In the genomic region with DNA sequence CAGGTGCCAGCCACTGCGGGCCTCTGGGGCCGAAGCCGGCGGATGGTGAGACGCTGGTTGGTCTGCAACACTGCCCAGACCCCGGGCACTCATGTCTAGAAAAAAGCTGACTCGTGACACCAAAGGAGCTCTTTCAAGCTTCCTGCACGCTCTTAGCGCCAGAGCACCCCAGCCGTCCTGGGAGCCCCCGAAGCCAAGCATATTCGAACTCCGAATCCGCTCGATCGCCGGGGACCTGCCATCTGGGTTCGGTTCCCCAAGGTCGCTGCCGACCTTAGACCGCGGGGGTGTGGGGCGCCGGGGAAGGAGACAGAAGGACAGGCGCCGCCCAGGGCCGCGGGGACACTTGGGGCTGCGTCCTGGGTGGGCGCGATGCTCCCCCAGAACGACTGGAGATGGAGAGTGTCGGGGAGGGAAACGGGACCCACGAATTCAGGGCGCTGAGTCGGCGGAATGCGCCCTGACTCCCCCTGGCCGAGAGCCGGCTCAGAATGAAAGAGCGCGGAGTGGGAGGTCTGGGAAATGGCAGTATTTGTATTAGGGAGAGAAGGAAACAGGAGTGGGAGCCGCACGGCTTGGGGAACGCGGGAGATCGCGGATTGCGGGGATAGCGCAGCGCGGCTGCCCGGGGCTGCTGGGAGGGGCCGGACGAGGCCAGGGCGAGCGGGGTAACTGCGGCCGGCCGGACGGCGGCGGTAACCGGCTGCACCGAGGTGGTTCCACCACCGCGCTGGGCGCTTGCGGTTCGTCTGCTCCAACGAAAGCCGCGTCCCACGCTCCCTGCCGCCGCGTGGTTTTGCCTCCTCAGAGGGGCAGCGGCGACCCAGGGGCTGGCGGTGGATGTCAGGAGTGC, we compare ENCODE assay signal across 8 cellular contexts. TPM values are rescaled to one million over a fixed set of nuclear protein-coding genes. Genes with fewer than 3 reads are reported as not detected.
DNase-seq lines count a peak whose midpoint lies in the region; ATAC-seq, FAIRE-seq and TF ChIP-seq lines count a peak whose summit lies in the region.

No MANE protein-coding gene starts in this region.

- TF ChIP-seq POLR2A in GM12891 (IDR thresholded peaks at IDR 0.05; ENCODE audit: low read depth, low read length) = no peak

- ATAC-seq in HG02759 (IDR thresholded peaks at IDR 0.05; ENCODE audit: unreplicated experiment) (peak; percentile 74), omental fat pad (ENCODE audit: low FRiP score) (peak; percentile 33)
- peak; percentile 47 for ATAC-seq in activated T-helper 17 cell treated with anti-CD3 and anti-CD28 coated beads, Interleukin-2, amount 50 U/mL, for 72 hours (replicated peaks)

- peaks cover 7% of the 10 kb centered on the region for H3K4me1 Mint-ChIP-seq in activated T-helper 17 cell treated with anti-CD3 and anti-CD28 coated beads, Interleukin-2, amount 50 U/mL, for 72 hours

- DNase-seq in GM12891 (ENCODE audit: insufficient read length, low spot score) = peak; percentile 52
- DNase-seq in germinal center (ENCODE audit: low spot score) = peak; percentile 37
- DNase-seq in omental fat pad (ENCODE audit: low spot score) = no peak
- DNase-seq in NCI-H82 (lab: John Stamatoyannopoulos, UW) = no peak
- DNase-seq in NCI-H748 treated with DMSO at 0.1 percent for 48 hours (lab: John Stamatoyannopoulos, UW) = no peak
- DNase-seq in NCI-H187 (lab: John Stamatoyannopoulos, UW) = no peak

- H3K4me3 Mint-ChIP-seq in activated T-helper 17 cell treated with anti-CD3 and anti-CD28 coated beads, Interleukin-2, amount 50 U/mL, for 72 hours = peak overlapping the region; percentile 75

- TF ChIP-seq CTCF in omental fat pad (IDR thresholded peaks at IDR 0.05) = no peak

- no peaks in the 10 kb centered on the region for H3K9me3 Mint-ChIP-seq in activated T-helper 17 cell treated with anti-CD3 and anti-CD28 coated beads, Interleukin-2, amount 50 U/mL, for 72 hours

- no peaks in the 10 kb centered on the region for H3K36me3 Mint-ChIP-seq in activated T-helper 17 cell treated with anti-CD3 and anti-CD28 coated beads, Interleukin-2, amount 50 U/mL, for 72 hours (ENCODE audit: low read depth)

- no peak overlapping the region for H3K27ac Mint-ChIP-seq in activated T-helper 17 cell treated with anti-CD3 and anti-CD28 coated beads, Interleukin-2, amount 50 U/mL, for 72 hours

- no peak for FAIRE-seq in GM12891 (lab: Jason Lieb, UNC)

- H3K27me3 Mint-ChIP-seq in activated T-helper 17 cell treated with anti-CD3 and anti-CD28 coated beads, Interleukin-2, amount 50 U/mL, for 72 hours = peaks cover 32% of the 10 kb centered on the region

TF ChIP-seq in GM12891, 5 proteins besides CTCF, POLR2A, EP300 and RAD21:
- TF ChIP-seq PAX5 (IDR thresholded peaks at IDR 0.05; ENCODE audit: insufficient read depth, low read length, severe bottlenecking) (no peak), SPI1 (IDR thresholded peaks at IDR 0.05; ENCODE audit: low read depth, low read length) (no peak), TAF1 (IDR thresholded peaks at IDR 0.05; ENCODE audit: low read depth, low read length) (no peak), POLR2AphosphoS5 (IDR thresholded peaks at IDR 0.05; ENCODE audit: low read depth, low read length) (no peak)

RNA-seq across cellular contexts. Expression of gene MARCHF6, which starts 20.1 kb away (rescaled TPM):
- polyA plus RNA-seq in GM12891 (2012; ENCODE audit: low read depth, missing spikeins) = 56.6 TPM
- 100 to 1,000 TPM in 1 of 2 donors, 10 to 100 TPM in 1; 87.7 to 157 TPM for total RNA-seq in activated T-helper 17 cell treated with anti-CD3 and anti-CD28 coated beads, Interleukin-2, amount 50 U/mL, for 72 hours
- total RNA-seq in omental fat pad = 100 to 1,000 TPM in 3 of 4 donors, 10 to 100 TPM in 1; 99.0 to 153 (median 120) TPM

RNA-seq across cellular contexts. Expression of gene CMBL, which starts 25.7 kb away (rescaled TPM):
- polyA plus RNA-seq in GM12891 (2012; ENCODE audit: low read depth, missing spikeins) = 14.8 TPM
- under 1 TPM; 0.80 to 0.82 TPM for total RNA-seq in activated T-helper 17 cell treated with anti-CD3 and anti-CD28 coated beads, Interleukin-2, amount 50 U/mL, for 72 hours
- total RNA-seq in omental fat pad = 10 to 100 TPM in 1 of 4 donors, 1 to 10 TPM in 3; 7.1 to 16.7 (median 8.7) TPM

Comparison
In these comparisons a context has a peak if more than half of its experiments do, and no peak if none do; other contexts are left out.
1. DNase-seq: peak in GM12891 (single experiment) and germinal center (single experiment); none in omental fat pad (single experiment), NCI-H82 (single experiment), NCI-H748 treated with DMSO at 0.1 percent for 48 hours (single experiment) and NCI-H187 (0 of 2).
2. RNA of gene CMBL, which starts 25.7 kb away (total RNA-seq): 7.1 to 16.7 TPM in omental fat pad; 0.80 to 0.82 TPM in activated T-helper 17 cell treated with anti-CD3 and anti-CD28 coated beads, Interleukin-2, amount 50 U/mL, for 72 hours; every median in the first group is over 4 times any median in the second.
3. Peak in every context shown above with its lines, with median percentiles within 50 percentile points of each other: ATAC-seq.